ENCODE assay signal across 1 cellular context in the genomic region with DNA sequence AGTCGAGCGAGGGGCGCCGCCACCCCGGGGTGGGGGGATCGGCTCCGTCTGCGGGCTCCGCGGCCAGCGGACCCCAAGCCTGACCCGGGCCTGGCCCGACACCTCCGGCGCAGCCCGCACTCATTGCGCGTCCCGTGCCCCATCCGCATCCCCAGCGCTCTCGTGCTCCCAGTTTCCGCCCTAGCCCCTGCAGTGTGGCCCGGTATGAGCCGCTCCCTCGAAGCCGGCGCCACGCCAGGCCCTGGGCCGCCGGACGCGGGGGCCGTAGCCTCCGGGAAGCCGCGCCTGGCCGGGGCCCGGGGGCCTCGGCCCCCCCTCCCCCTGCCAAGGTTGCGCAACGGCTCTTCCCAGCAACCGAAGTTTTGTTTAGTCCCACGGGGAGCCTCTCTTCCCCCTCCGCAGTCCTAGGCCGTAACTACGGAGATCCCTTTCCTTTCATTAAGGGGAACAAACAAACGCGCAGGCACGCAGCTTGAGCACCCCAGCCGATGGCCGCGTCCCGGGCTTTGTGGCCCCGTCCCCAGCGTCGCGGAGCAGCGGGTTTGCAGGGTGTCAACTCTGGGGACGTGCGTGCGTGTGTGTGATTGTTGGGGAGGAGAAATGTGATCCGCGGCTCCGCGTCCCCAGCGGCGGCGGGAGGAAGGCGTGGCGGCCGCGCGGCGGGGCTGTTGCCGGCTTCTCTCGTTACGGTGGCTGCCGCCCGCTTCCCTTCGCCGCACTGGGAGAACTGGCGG.
TF ChIP-seq lines count a peak whose summit lies in the region.

No MANE protein-coding gene starts in this region.

TF ChIP-seq in HepG2, 621 proteins besides CTCF, POLR2A, EP300 and RAD21 (continued from another document and continues in another):
- TF ChIP-seq, protein P1, sequence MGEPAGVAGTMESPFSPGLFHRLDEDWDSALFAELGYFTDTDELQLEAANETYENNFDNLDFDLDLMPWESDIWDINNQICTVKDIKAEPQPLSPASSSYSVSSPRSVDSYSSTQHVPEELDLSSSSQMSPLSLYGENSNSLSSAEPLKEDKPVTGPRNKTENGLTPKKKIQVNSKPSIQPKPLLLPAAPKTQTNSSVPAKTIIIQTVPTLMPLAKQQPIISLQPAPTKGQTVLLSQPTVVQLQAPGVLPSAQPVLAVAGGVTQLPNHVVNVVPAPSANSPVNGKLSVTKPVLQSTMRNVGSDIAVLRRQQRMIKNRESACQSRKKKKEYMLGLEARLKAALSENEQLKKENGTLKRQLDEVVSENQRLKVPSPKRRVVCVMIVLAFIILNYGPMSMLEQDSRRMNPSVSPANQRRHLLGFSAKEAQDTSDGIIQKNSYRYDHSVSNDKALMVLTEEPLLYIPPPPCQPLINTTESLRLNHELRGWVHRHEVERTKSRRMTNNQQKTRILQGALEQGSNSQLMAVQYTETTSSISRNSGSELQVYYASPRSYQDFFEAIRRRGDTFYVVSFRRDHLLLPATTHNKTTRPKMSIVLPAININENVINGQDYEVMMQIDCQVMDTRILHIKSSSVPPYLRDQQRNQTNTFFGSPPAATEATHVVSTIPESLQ (CRISPR knock-in tag; conservative IDR thresholded peaks at IDR 0.05) = no peak
- TF ChIP-seq, protein P2, sequence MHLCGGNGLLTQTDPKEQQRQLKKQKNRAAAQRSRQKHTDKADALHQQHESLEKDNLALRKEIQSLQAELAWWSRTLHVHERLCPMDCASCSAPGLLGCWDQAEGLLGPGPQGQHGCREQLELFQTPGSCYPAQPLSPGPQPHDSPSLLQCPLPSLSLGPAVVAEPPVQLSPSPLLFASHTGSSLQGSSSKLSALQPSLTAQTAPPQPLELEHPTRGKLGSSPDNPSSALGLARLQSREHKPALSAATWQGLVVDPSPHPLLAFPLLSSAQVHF (CRISPR knock-in tag; IDR thresholded peaks at IDR 0.05) = no peak
- peak; percentile 20; the same call in 1 of the 2 replicates for TF ChIP-seq NR1H2 (CRISPR knock-in tag; IDR thresholded peaks at IDR 0.05; ENCODE audit: borderline replicate concordance, low read depth)
- peak; percentile 54 for TF ChIP-seq HOXA3 (CRISPR knock-in tag; IDR thresholded peaks at IDR 0.05)
- TF ChIP-seq, protein P3, sequence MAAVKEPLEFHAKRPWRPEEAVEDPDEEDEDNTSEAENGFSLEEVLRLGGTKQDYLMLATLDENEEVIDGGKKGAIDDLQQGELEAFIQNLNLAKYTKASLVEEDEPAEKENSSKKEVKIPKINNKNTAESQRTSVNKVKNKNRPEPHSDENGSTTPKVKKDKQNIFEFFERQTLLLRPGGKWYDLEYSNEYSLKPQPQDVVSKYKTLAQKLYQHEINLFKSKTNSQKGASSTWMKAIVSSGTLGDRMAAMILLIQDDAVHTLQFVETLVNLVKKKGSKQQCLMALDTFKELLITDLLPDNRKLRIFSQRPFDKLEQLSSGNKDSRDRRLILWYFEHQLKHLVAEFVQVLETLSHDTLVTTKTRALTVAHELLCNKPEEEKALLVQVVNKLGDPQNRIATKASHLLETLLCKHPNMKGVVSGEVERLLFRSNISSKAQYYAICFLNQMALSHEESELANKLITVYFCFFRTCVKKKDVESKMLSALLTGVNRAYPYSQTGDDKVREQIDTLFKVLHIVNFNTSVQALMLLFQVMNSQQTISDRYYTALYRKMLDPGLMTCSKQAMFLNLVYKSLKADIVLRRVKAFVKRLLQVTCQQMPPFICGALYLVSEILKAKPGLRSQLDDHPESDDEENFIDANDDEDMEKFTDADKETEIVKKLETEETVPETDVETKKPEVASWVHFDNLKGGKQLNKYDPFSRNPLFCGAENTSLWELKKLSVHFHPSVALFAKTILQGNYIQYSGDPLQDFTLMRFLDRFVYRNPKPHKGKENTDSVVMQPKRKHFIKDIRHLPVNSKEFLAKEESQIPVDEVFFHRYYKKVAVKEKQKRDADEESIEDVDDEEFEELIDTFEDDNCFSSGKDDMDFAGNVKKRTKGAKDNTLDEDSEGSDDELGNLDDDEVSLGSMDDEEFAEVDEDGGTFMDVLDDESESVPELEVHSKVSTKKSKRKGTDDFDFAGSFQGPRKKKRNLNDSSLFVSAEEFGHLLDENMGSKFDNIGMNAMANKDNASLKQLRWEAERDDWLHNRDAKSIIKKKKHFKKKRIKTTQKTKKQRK (IDR thresholded peaks at IDR 0.05; ENCODE audit: low read length) = no peak
- peak; percentile 79 for TF ChIP-seq SALL1 (CRISPR knock-in tag; IDR thresholded peaks at IDR 0.05)
- TF ChIP-seq ZKSCAN5 (CRISPR knock-in tag; IDR thresholded peaks at IDR 0.05) = no peak
- TF ChIP-seq ZNF761 (CRISPR knock-in tag; conservative IDR thresholded peaks at IDR 0.05) = no peak
- no peak; the same call in 1 of the 2 replicates for TF ChIP-seq ZNF747 (CRISPR knock-in tag; IDR thresholded peaks at IDR 0.05; ENCODE audit: borderline replicate concordance)
- TF ChIP-seq, protein P4, sequence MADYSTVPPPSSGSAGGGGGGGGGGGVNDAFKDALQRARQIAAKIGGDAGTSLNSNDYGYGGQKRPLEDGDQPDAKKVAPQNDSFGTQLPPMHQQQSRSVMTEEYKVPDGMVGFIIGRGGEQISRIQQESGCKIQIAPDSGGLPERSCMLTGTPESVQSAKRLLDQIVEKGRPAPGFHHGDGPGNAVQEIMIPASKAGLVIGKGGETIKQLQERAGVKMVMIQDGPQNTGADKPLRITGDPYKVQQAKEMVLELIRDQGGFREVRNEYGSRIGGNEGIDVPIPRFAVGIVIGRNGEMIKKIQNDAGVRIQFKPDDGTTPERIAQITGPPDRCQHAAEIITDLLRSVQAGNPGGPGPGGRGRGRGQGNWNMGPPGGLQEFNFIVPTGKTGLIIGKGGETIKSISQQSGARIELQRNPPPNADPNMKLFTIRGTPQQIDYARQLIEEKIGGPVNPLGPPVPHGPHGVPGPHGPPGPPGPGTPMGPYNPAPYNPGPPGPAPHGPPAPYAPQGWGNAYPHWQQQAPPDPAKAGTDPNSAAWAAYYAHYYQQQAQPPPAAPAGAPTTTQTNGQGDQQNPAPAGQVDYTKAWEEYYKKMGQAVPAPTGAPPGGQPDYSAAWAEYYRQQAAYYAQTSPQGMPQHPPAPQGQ (CRISPR knock-in tag; IDR thresholded peaks at IDR 0.05; ENCODE audit: borderline replicate concordance) = no peak
- no peak for TF ChIP-seq SALL2 (CRISPR knock-in tag; IDR thresholded peaks at IDR 0.05)
- TF ChIP-seq SAP130 (CRISPR knock-in tag; IDR thresholded peaks at IDR 0.05; ENCODE audit: low read depth) = peak; percentile 62
- TF ChIP-seq POLR2AphosphoS2 (IDR thresholded peaks at IDR 0.05; ENCODE audit: low read depth, low read length) = no peak
- TF ChIP-seq, protein P5, sequence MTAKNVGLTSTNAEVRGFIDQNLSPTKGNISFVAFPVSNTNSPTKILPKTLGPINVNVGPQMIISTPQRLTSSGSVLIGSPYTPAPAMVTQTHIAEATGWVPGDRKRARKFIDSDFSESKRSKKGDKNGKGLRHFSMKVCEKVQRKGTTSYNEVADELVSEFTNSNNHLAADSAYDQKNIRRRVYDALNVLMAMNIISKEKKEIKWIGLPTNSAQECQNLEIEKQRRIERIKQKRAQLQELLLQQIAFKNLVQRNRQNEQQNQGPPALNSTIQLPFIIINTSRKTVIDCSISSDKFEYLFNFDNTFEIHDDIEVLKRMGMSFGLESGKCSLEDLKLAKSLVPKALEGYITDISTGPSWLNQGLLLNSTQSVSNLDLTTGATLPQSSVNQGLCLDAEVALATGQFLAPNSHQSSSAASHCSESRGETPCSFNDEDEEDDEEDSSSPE (CRISPR knock-in tag; IDR thresholded peaks at IDR 0.05) = no peak; the same call in 1 of the 2 replicates
- TF ChIP-seq, protein P6, sequence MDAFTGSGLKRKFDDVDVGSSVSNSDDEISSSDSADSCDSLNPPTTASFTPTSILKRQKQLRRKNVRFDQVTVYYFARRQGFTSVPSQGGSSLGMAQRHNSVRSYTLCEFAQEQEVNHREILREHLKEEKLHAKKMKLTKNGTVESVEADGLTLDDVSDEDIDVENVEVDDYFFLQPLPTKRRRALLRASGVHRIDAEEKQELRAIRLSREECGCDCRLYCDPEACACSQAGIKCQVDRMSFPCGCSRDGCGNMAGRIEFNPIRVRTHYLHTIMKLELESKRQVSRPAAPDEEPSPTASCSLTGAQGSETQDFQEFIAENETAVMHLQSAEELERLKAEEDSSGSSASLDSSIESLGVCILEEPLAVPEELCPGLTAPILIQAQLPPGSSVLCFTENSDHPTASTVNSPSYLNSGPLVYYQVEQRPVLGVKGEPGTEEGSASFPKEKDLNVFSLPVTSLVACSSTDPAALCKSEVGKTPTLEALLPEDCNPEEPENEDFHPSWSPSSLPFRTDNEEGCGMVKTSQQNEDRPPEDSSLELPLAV (CRISPR knock-in tag; conservative IDR thresholded peaks at IDR 0.05; ENCODE audit: low read depth) = no peak
- TF ChIP-seq, protein P7, sequence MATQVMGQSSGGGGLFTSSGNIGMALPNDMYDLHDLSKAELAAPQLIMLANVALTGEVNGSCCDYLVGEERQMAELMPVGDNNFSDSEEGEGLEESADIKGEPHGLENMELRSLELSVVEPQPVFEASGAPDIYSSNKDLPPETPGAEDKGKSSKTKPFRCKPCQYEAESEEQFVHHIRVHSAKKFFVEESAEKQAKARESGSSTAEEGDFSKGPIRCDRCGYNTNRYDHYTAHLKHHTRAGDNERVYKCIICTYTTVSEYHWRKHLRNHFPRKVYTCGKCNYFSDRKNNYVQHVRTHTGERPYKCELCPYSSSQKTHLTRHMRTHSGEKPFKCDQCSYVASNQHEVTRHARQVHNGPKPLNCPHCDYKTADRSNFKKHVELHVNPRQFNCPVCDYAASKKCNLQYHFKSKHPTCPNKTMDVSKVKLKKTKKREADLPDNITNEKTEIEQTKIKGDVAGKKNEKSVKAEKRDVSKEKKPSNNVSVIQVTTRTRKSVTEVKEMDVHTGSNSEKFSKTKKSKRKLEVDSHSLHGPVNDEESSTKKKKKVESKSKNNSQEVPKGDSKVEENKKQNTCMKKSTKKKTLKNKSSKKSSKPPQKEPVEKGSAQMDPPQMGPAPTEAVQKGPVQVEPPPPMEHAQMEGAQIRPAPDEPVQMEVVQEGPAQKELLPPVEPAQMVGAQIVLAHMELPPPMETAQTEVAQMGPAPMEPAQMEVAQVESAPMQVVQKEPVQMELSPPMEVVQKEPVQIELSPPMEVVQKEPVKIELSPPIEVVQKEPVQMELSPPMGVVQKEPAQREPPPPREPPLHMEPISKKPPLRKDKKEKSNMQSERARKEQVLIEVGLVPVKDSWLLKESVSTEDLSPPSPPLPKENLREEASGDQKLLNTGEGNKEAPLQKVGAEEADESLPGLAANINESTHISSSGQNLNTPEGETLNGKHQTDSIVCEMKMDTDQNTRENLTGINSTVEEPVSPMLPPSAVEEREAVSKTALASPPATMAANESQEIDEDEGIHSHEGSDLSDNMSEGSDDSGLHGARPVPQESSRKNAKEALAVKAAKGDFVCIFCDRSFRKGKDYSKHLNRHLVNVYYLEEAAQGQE (IDR thresholded peaks at IDR 0.05; ENCODE audit: borderline replicate concordance in 1 of 2, low read depth in 1 of 2, low read length in 2 of 2) = peak in 1 of 2 experiments; percentile 3; a peak in 1 of 4 replicates
- peak; percentile 42; the same call in 1 of the 2 replicates for TF ChIP-seq ZNF790 (CRISPR knock-in tag; IDR thresholded peaks at IDR 0.05; ENCODE audit: borderline replicate concordance)
- TF ChIP-seq KDM3A (CRISPR knock-in tag; IDR thresholded peaks at IDR 0.05; ENCODE audit: low read depth) = 0 out of 2 replicates have a peak, but pooled peaks have one; percentile 32
- TF ChIP-seq PPARG (CRISPR knock-in tag; conservative IDR thresholded peaks at IDR 0.05) = no peak
- TF ChIP-seq, protein P8, sequence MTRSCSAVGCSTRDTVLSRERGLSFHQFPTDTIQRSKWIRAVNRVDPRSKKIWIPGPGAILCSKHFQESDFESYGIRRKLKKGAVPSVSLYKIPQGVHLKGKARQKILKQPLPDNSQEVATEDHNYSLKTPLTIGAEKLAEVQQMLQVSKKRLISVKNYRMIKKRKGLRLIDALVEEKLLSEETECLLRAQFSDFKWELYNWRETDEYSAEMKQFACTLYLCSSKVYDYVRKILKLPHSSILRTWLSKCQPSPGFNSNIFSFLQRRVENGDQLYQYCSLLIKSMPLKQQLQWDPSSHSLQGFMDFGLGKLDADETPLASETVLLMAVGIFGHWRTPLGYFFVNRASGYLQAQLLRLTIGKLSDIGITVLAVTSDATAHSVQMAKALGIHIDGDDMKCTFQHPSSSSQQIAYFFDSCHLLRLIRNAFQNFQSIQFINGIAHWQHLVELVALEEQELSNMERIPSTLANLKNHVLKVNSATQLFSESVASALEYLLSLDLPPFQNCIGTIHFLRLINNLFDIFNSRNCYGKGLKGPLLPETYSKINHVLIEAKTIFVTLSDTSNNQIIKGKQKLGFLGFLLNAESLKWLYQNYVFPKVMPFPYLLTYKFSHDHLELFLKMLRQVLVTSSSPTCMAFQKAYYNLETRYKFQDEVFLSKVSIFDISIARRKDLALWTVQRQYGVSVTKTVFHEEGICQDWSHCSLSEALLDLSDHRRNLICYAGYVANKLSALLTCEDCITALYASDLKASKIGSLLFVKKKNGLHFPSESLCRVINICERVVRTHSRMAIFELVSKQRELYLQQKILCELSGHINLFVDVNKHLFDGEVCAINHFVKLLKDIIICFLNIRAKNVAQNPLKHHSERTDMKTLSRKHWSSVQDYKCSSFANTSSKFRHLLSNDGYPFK (CRISPR knock-in tag; IDR thresholded peaks at IDR 0.05; ENCODE audit: borderline replicate concordance) = peak; percentile 64; the same call in 1 of the 2 replicates
- TF ChIP-seq, protein P9, sequence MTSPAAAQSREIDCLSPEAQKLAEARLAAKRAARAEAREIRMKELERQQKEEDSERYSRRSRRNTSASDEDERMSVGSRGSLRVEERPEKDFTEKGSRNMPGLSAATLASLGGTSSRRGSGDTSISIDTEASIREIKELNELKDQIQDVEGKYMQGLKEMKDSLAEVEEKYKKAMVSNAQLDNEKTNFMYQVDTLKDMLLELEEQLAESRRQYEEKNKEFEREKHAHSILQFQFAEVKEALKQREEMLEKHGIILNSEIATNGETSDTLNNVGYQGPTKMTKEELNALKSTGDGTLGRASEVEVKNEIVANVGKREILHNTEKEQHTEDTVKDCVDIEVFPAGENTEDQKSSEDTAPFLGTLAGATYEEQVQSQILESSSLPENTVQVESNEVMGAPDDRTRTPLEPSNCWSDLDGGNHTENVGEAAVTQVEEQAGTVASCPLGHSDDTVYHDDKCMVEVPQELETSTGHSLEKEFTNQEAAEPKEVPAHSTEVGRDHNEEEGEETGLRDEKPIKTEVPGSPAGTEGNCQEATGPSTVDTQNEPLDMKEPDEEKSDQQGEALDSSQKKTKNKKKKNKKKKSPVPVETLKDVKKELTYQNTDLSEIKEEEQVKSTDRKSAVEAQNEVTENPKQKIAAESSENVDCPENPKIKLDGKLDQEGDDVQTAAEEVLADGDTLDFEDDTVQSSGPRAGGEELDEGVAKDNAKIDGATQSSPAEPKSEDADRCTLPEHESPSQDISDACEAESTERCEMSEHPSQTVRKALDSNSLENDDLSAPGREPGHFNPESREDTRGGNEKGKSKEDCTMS (CRISPR knock-in tag; conservative IDR thresholded peaks at IDR 0.05) = no peak
- TF ChIP-seq ZFP36L1 (CRISPR knock-in tag; IDR thresholded peaks at IDR 0.05) = no peak
- no peak for TF ChIP-seq CENPT (CRISPR knock-in tag; IDR thresholded peaks at IDR 0.05; ENCODE audit: low read depth)
- TF ChIP-seq SP2 (CRISPR knock-in tag; IDR thresholded peaks at IDR 0.05) = 0 out of 2 replicates have a peak, but pooled peaks have one; percentile 26
- TF ChIP-seq ZSCAN12 (CRISPR knock-in tag; IDR thresholded peaks at IDR 0.05) = 0 out of 2 replicates have a peak, but pooled peaks have one; percentile 28
- no peak for TF ChIP-seq SRSF9 (IDR thresholded peaks at IDR 0.05; ENCODE audit: borderline replicate concordance, insufficient read depth, low read depth, low read length, poor library complexity, severe bottlenecking)
- peak; percentile 64 for TF ChIP-seq YEATS4 (CRISPR knock-in tag; IDR thresholded peaks at IDR 0.05; ENCODE audit: borderline replicate concordance)
- TF ChIP-seq RBM39 (IDR thresholded peaks at IDR 0.05; ENCODE audit: low read depth, low read length, poor library complexity, severe bottlenecking) = peak; percentile 77
- no peak for TF ChIP-seq RFX5 (IDR thresholded peaks at IDR 0.05; ENCODE audit: low read depth, low read length)
- TF ChIP-seq ZNF121 (CRISPR knock-in tag; IDR thresholded peaks at IDR 0.05) = peak; percentile 68; the same call in 1 of the 2 replicates
- no peak for TF ChIP-seq ARNT (IDR thresholded peaks at IDR 0.05)
- TF ChIP-seq KAT7 (CRISPR knock-in tag; IDR thresholded peaks at IDR 0.05; ENCODE audit: borderline replicate concordance) = peak; percentile 74; the same call in 1 of the 2 replicates
